In the genomic region with DNA sequence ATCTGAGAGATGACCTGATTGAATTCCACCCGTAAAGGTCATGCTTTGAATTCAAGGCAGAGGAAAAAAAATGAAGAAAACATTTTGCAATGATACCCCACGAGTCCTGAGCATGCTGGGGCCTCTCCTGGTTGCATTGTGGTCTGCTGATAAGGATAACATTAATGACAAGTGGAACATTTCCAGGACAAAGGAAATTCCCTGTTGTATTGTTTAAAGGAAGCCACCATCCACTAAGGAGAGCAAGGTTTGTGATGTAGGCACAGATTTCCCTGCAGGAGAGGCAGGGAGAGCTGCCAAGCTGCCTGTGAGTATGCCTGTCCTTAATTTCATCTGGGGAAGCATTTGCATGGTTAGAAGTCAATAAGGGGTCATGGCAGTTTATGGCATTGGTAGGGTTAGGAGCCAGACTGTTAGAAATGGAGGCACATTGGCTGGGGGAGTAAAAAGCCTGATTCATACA, we compare ENCODE assay signal across 8 cellular contexts. TPM values are rescaled to one million over a fixed set of nuclear protein-coding genes. Genes with fewer than 3 reads are reported as not detected.
DNase-seq lines count a peak whose midpoint lies in the region; ATAC-seq and TF ChIP-seq lines count a peak whose summit lies in the region.

No MANE protein-coding gene starts in this region.

- no peaks in the 10 kb centered on the region for H3K79me2 ChIP-seq in fibroblast of lung (ENCODE audit: control insufficient read depth, insufficient read depth, low read length)

- TF ChIP-seq CTCF in Peyer's patch (IDR thresholded peaks at IDR 0.05) = no peak
- no peak for TF ChIP-seq CTCF in fibroblast of lung (conservative IDR thresholded peaks at IDR 0.05 in 1 of 2, IDR thresholded peaks at IDR 0.05 in 1 of 2; ENCODE audit: low read depth in 1 of 2, low read length in 2 of 2)
- no peak for TF ChIP-seq CTCF in retinal pigment epithelial cell (conservative IDR thresholded peaks at IDR 0.05; ENCODE audit: low read depth, low read length)

- H3K9me3 ChIP-seq in Peyer's patch = no peaks in the 10 kb centered on the region
- no peaks in the 10 kb centered on the region for H3K9me3 ChIP-seq in fibroblast of lung (ENCODE audit: control insufficient read depth, insufficient read depth, low read depth, low read length)

- no peak overlapping the region for H2AFZ ChIP-seq in fibroblast of lung (ENCODE audit: low read length)

- H3K9ac ChIP-seq in fibroblast of lung (ENCODE audit: insufficient read depth, low read length) = no peak overlapping the region

- H3K36me3 ChIP-seq in Peyer's patch = no peaks in the 10 kb centered on the region
- no peaks in the 10 kb centered on the region for H3K36me3 ChIP-seq in fibroblast of lung (ENCODE audit: control insufficient read depth, insufficient read depth, low read length)

- H3K27ac ChIP-seq in Peyer's patch (peak overlapping the region; percentile 70 to 81 (median 76)), fibroblast of lung (ENCODE audit: insufficient read depth, low read length) (peak overlapping the region; percentile 24)

- TF ChIP-seq POLR2A in Peyer's patch (IDR thresholded peaks at IDR 0.05) = no peak

- H3K4me1 ChIP-seq in Peyer's patch (peaks cover 7 to 46% (median 33%) of the 10 kb centered on the region in 4 donors), fibroblast of lung (ENCODE audit: control insufficient read depth, extremely low read depth, insufficient read depth, low read length) (peaks cover 17% of the 10 kb centered on the region)

- peak overlapping the region; percentile 60 for H3K4me2 ChIP-seq in fibroblast of lung (ENCODE audit: extremely low read depth, insufficient read depth, low read length)

- H3K27me3 ChIP-seq in Peyer's patch (no peaks in the 10 kb centered on the region), fibroblast of lung (ENCODE audit: control insufficient read depth, insufficient read depth, low read length) (no peaks in the 10 kb centered on the region)

- H4K20me1 ChIP-seq in fibroblast of lung (ENCODE audit: control insufficient read depth, extremely low read depth, insufficient read depth, low read length) = no peaks in the 10 kb centered on the region

- in situ Hi-C loops in KBM-7 (cut with MboI; ENCODE audit: low pct_unique_long_range_greater_than_20kb, low sequenced_read_pairs) = no loop called here

- DNase-seq in GM04503 (ENCODE audit: low read depth) (peak; percentile 45), Peyer's patch (no peak), fibroblast of lung (ENCODE audit: low read depth in 2 of 2) (peak; percentile 13 to 92), retinal pigment epithelial cell (ENCODE audit: low read depth) (peak; percentile 55), KBM-7 (no peak)
- no peak for DNase-seq in stimulated activated naive CD4-positive, alpha-beta T cell treated with Interleukin-2 at 50 U/mL for 16 hours (lab: John Stamatoyannopoulos, UW)

- H3K4me3 ChIP-seq in Peyer's patch (no peak overlapping the region), fibroblast of lung (replicated peaks in 1 of 4; ENCODE audit: control extremely low read depth in 1 of 4, insufficient read depth in 1 of 4, low read depth in 3 of 4, low read length in 4 of 4) (peak overlapping the region in 1 of 4 experiments; percentile 5), retinal pigment epithelial cell (ENCODE audit: low read length) (no peak overlapping the region)

- no peak for ATAC-seq in GM21576 (IDR thresholded peaks at IDR 0.05; ENCODE audit: unreplicated experiment)
- ATAC-seq in HG02763 (IDR thresholded peaks at IDR 0.05; ENCODE audit: unreplicated experiment) = no peak

RNA-seq across cellular contexts. Expression of a gene that starts 21.9 kb away (rescaled TPM):
- total RNA-seq in Peyer's patch (10 to 100 TPM in 3 of 4 donors, 1 to 10 TPM in 1; 7.7 to 66.8 (median 15.3) TPM), fibroblast of lung (2.5 and 5.6 TPM in 2 replicates)
- 3.7 and 3.9 TPM in 2 replicates for polyA plus RNA-seq in fibroblast of lung
- polyA plus RNA-seq in fibroblast of lung (2012) = 3.3 and 4.6 TPM in 2 replicates
- 12.1 and 15.7 TPM in 2 replicates for polyA minus RNA-seq in fibroblast of lung (ENCODE audit: low replicate concordance)

Comparison
In these comparisons a context has a peak if more than half of its experiments do, and no peak if none do; other contexts are left out.
1. DNase-seq: peak in GM04503 (single experiment), fibroblast of lung (2 of 2) and retinal pigment epithelial cell (single experiment); none in Peyer's patch (0 of 3), stimulated activated naive CD4-positive, alpha-beta T cell treated with Interleukin-2 at 50 U/mL for 16 hours (single experiment) and KBM-7 (single experiment).